In genomic region chr10:104297697-104298660, GRCh38 we compare ENCODE assay signal across 8 cellular contexts. TPM values are rescaled to one million over a fixed set of nuclear protein-coding genes. Genes with fewer than 3 reads are reported as not detected.
A peak's percentile ranks its signal among the peaks of the same experiment; 100 is the strongest.
DNase-seq lines count a peak whose midpoint lies in the region; ATAC-seq and TF ChIP-seq lines count a peak whose summit lies in the region.

No MANE protein-coding gene starts in this region.

- H3K9me3 Mint-ChIP-seq in activated naive CD8-positive, alpha-beta T cell treated with anti-CD3 and anti-CD28 coated beads, Interleukin-2, amount 50 U/mL, for 24 hours: peaks cover 9% of the 10 kb centered on the region

- H3K27ac ChIP-seq in liver (ENCODE audit: low read depth in 1 of 2, low read length in 2 of 2): peak overlapping the region; percentile 24 to 51

- no peak overlapping the region for H3K27ac Mint-ChIP-seq in activated naive CD8-positive, alpha-beta T cell treated with anti-CD3 and anti-CD28 coated beads, Interleukin-2, amount 50 U/mL, for 24 hours

- no peak for TF ChIP-seq RAD21 in liver (IDR thresholded peaks at IDR 0.05)

- 73% methylated on average over 17 of the region's 17 CpGs for WGBS in liver

- H3K27me3 Mint-ChIP-seq in activated naive CD8-positive, alpha-beta T cell treated with anti-CD3 and anti-CD28 coated beads, Interleukin-2, amount 50 U/mL, for 24 hours: no peaks in the 10 kb centered on the region

- H3K4me3 ChIP-seq in HFF-Myc (replicated peaks; ENCODE audit: low read depth, low read length): no peak overlapping the region
- H3K4me3 ChIP-seq in liver (ENCODE audit: low read depth in 1 of 3, low read length in 3 of 3): no peak overlapping the region

- TF ChIP-seq CTCF in HFF-Myc (IDR thresholded peaks at IDR 0.05; ENCODE audit: low read depth, low read length, missing control alignments) (peak; percentile 87), liver (IDR thresholded peaks at IDR 0.05; ENCODE audit: low read depth, low read length, missing input control) (no peak)

- DNase-seq in COLO668 (lab: John Stamatoyannopoulos, UW; ENCODE audit: unreplicated experiment) (peak; percentile 5), HFF-Myc (ENCODE audit: extremely low read depth, low read depth) (peak; percentile 75), NCI-H187 (lab: John Stamatoyannopoulos, UW) (no peak), anterior cingulate cortex (lab: John Stamatoyannopoulos, UW) (no peak), NCI-H1930 (lab: John Stamatoyannopoulos, UW) (no peak)
- DNase-seq in activated naive CD8-positive, alpha-beta T cell treated with anti-CD3 and anti-CD28 coated beads, Interleukin-2, amount 50 U/mL, for 24 hours: peak; percentile 59
- no peak for DNase-seq in central memory CD4-positive, alpha-beta T cell

- H3K9me3 ChIP-seq in liver (ENCODE audit: control insufficient read depth in 4 of 4, low read length in 3 of 4): no peaks in the 10 kb centered on the region

- H3K36me3 Mint-ChIP-seq in activated naive CD8-positive, alpha-beta T cell treated with anti-CD3 and anti-CD28 coated beads, Interleukin-2, amount 50 U/mL, for 24 hours (ENCODE audit: low read depth): peaks cover under 1% of the 10 kb centered on the region

- H3K27me3 ChIP-seq in liver (ENCODE audit: control insufficient read depth in 4 of 4, insufficient read depth in 4 of 4, low read length in 3 of 4): no peaks in the 10 kb centered on the region

- H3K4me1 Mint-ChIP-seq in activated naive CD8-positive, alpha-beta T cell treated with anti-CD3 and anti-CD28 coated beads, Interleukin-2, amount 50 U/mL, for 24 hours: peaks cover 29% of the 10 kb centered on the region

- no peak for ATAC-seq in activated naive CD8-positive, alpha-beta T cell treated with anti-CD3 and anti-CD28 coated beads, Interleukin-2, amount 50 U/mL, for 24 hours

- no peak overlapping the region for H3K4me3 Mint-ChIP-seq in activated naive CD8-positive, alpha-beta T cell treated with anti-CD3 and anti-CD28 coated beads, Interleukin-2, amount 50 U/mL, for 24 hours

- no peaks in the 10 kb centered on the region for H3K36me3 ChIP-seq in liver (ENCODE audit: control insufficient read depth in 4 of 4, insufficient read depth in 3 of 4, low read depth in 1 of 4, low read length in 3 of 4)

- peaks cover 0 to 6% (median 3%) of the 10 kb centered on the region in 4 donors for H3K4me1 ChIP-seq in liver (ENCODE audit: control insufficient read depth in 4 of 4, insufficient read depth in 4 of 4, low read length in 3 of 4)

- H3K9ac ChIP-seq in liver (ENCODE audit: low read depth in 1 of 2, low read length in 2 of 2): no peak overlapping the region

TF ChIP-seq in liver, 16 proteins besides CTCF, POLR2A, EP300 and RAD21:
- TF ChIP-seq FOXA1 (IDR thresholded peaks at IDR 0.05): no peak
- TF ChIP-seq NR2F2 (IDR thresholded peaks at IDR 0.05): no peak
- no peak for TF ChIP-seq HNF4A (conservative IDR thresholded peaks at IDR 0.05)
- no peak for TF ChIP-seq JUND (IDR thresholded peaks at IDR 0.05)
- no peak for TF ChIP-seq HNF4G (IDR thresholded peaks at IDR 0.05)
- no peak for TF ChIP-seq REST (IDR thresholded peaks at IDR 0.05)
- no peak for TF ChIP-seq ZBTB33 (IDR thresholded peaks at IDR 0.05)
- no peak for TF ChIP-seq YY1 (IDR thresholded peaks at IDR 0.05)
- no peak for TF ChIP-seq TAF1 (conservative IDR thresholded peaks at IDR 0.05)
- no peak for TF ChIP-seq GABPA (IDR thresholded peaks at IDR 0.05 in 1 of 2, conservative IDR thresholded peaks at IDR 0.05 in 1 of 2)
- TF ChIP-seq RXRA (IDR thresholded peaks at IDR 0.05): no peak
- no peak for TF ChIP-seq SP1 (IDR thresholded peaks at IDR 0.05)

RNA-seq across cellular contexts. Expression of gene GSTO2, which starts 29.0 kb away (rescaled TPM):
- total RNA-seq in liver: 1 to 10 TPM; 1.0 to 4.6 TPM
- 1 to 10 TPM; 1.6 to 1.8 TPM for polyA plus RNA-seq in liver

RNA-seq across cellular contexts. Expression of gene ITPRIP, which starts 40.3 kb away (rescaled TPM):
- total RNA-seq in liver: 1 to 10 TPM; 7.7 to 7.9 TPM
- 1 to 10 TPM; 3.5 to 4.2 TPM for polyA plus RNA-seq in liver

RNA-seq across cellular contexts. Expression of gene GSTO1, which starts 43.3 kb away (rescaled TPM):
- total RNA-seq in liver: 100 to 1,000 TPM; 137 to 156 TPM
- polyA plus RNA-seq in liver: 100 to 1,000 TPM; 266 to 349 TPM

RNA-seq across cellular contexts. Expression of gene CFAP58, which starts 55.7 kb away (rescaled TPM):
- total RNA-seq in liver: under 1 TPM; 0.08 to 0.09 TPM
- under 1 TPM in 1 of 2 donors, not detected in 1; 0.01 TPM for polyA plus RNA-seq in liver

Comparison
In these comparisons a context has a peak if more than half of its experiments do, and no peak if none do; other contexts are left out.
1. DNase-seq: peak in COLO668 (single experiment), HFF-Myc (single experiment) and activated naive CD8-positive, alpha-beta T cell treated with anti-CD3 and anti-CD28 coated beads, Interleukin-2, amount 50 U/mL, for 24 hours (single experiment); none in NCI-H187 (0 of 2), anterior cingulate cortex (0 of 58), central memory CD4-positive, alpha-beta T cell (single experiment) and NCI-H1930 (0 of 2).